27 cellular contexts compared by ENCODE assay signal in genomic region chr22:24008381-24009226, GRCh38. TPM values are rescaled to one million over a fixed set of nuclear protein-coding genes. Genes with fewer than 3 reads are reported as not detected.
A peak's percentile ranks its signal among the peaks of the same experiment; 100 is the strongest.
DNase-seq lines count a peak whose midpoint lies in the region; ATAC-seq, FAIRE-seq and TF ChIP-seq lines count a peak whose summit lies in the region.
"Had no signal": no experiment of that assay in that cellular context is flagged by ENCODE, and none has a peak within 500 bp of the region (broad histone marks: within the 10 kb centered on the region; RNA-seq: fewer than 3 reads in every experiment).

No MANE protein-coding gene starts in this region.

- H3K27ac Mint-ChIP-seq in neural crest cell (ENCODE audit: unreplicated experiment), result no peak overlapping the region
- H3K27ac Mint-ChIP-seq: CD8-positive, alpha-beta T cell had no signal

- POLR2A ChIA-PET in HepG2 (lab: Yijun Ruan, JAX), result interaction anchor here (1.0 to 2.5 kb wide), 6 partner anchors 11 to 152 kb away, joined by 3 to 17 read pairs (median 6); partner anchors contain the start of genes MIF and SLC2A11

- TF ChIP-seq POLR2A in HepG2 (IDR thresholded peaks at IDR 0.05; ENCODE audit: insufficient read depth in 1 of 2, low read depth in 2 of 2, low read length in 2 of 2) (peak in 1 of 2 experiments; percentile 23; a peak in 1 of 4 replicates), right lobe of liver (IDR thresholded peaks at IDR 0.05) (no peak), GM18505 (IDR thresholded peaks at IDR 0.05; ENCODE audit: borderline replicate concordance, extremely low read depth, insufficient read depth, insufficient read length) (no peak)

- H3K4me2 ChIP-seq in HepG2 (ENCODE audit: low read depth, low read length) (peak overlapping the region; percentile 86), smooth muscle cell (no peak overlapping the region)

- peaks cover 3% of the 10 kb centered on the region for H3K9me3 Mint-ChIP-seq in neural crest cell
- H3K9me3 Mint-ChIP-seq: CD8-positive, alpha-beta T cell; IgD-negative memory B cell had no signal

- H3K27ac ChIP-seq in HepG2 (ENCODE audit: extremely low read length, insufficient read depth, low read length), result peak overlapping the region; percentile 87
- H3K27ac ChIP-seq in right lobe of liver, result no peak overlapping the region
- H3K27ac ChIP-seq in smooth muscle cell (ENCODE audit: low read depth), result no peak overlapping the region
- H3K27ac ChIP-seq: SJCRH30 had no signal

- peak overlapping the region; percentile 5 for H3K4me3 Mint-ChIP-seq in neural crest cell
- H3K4me3 Mint-ChIP-seq: CD8-positive, alpha-beta T cell had no signal

- H3K9ac ChIP-seq in HepG2 (ENCODE audit: insufficient read depth, low read depth, low read length) (peak overlapping the region; percentile 73), smooth muscle cell (ENCODE audit: low read depth) (no peak overlapping the region)

- no peaks in the 10 kb centered on the region for H3K9me3 ChIP-seq in HepG2 (ENCODE audit: low read length)
- no peaks in the 10 kb centered on the region for H3K9me3 ChIP-seq in right lobe of liver
- H3K9me3 ChIP-seq in smooth muscle cell (replicated peaks; ENCODE audit: low read depth), result no peaks in the 10 kb centered on the region
- H3K9me3 ChIP-seq: SJCRH30 had no signal

- ATAC-seq in HepG2, result no peak; the same call in 2 of the 3 replicates
- no peak for ATAC-seq in right lobe of liver
- no peak for ATAC-seq in GM18505 (IDR thresholded peaks at IDR 0.05; ENCODE audit: unreplicated experiment)
- ATAC-seq: CD8-positive, alpha-beta T cell had no signal

- H3K27me3 ChIP-seq in HepG2 (ENCODE audit: control insufficient read depth in 1 of 2, insufficient read depth in 2 of 2, low read length in 2 of 2) (no peaks in the 10 kb centered on the region; a peak in 1 of 5 replicates), right lobe of liver (no peaks in the 10 kb centered on the region), smooth muscle cell (ENCODE audit: low read depth) (no peaks in the 10 kb centered on the region)
- H3K27me3 ChIP-seq: SJCRH30 had no signal

- peaks cover 37% of the 10 kb centered on the region for H3K4me1 Mint-ChIP-seq in neural crest cell

- H3K4me3 ChIP-seq in HepG2 (replicated peaks in 1 of 3; ENCODE audit: insufficient read depth in 1 of 3, low read depth in 2 of 3, low read length in 3 of 3) (peak overlapping the region; percentile 17 to 95 (median 24); a peak in 4 of 6 replicates), right lobe of liver (no peak overlapping the region), smooth muscle cell (no peak overlapping the region)
- H3K4me3 ChIP-seq: SJCRH30 had no signal

- no peaks in the 10 kb centered on the region for H3K36me3 Mint-ChIP-seq in neural crest cell (ENCODE audit: low read depth)
- H3K36me3 Mint-ChIP-seq: IgD-negative memory B cell had no signal

- peak; percentile 83 for DNase-seq in HepG2 (ENCODE audit: low spot score)
- no peak for DNase-seq in right lobe of liver
- no peak for DNase-seq in neural crest cell (ENCODE audit: low read depth, low spot score)
- no peak for DNase-seq in D341Med (ENCODE audit: low spot score)
- DNase-seq in smooth muscle cell (lab: John Stamatoyannopoulos, UW; ENCODE audit: unreplicated experiment), result no peak
- DNase-seq: AML-193; C1 segment of cervical spinal cord; Calu3; CD8-positive, alpha-beta T cell; Kasumi-1; NCI-H1417 treated with DMSO at 0.1 percent for 48 hours; NCI-H187; NCI-H446; NCI-H526 treated with DMSO at 0.1 percent for 48 hours; SJCRH30 had no signal

- peak; percentile 15 for FAIRE-seq in HepG2 (lab: Jason Lieb, UNC)
- FAIRE-seq: G401.6, GM12892, GM18507, HTR-8/SVneo, RCC 7860 had no signal

- intact Hi-C loops in HepG2 (cut with micrococcal nuclease; ENCODE audit: unreplicated experiment) (no loop called here), right lobe of liver (cut with DNase I) (no loop called here)

- H3K36me3 ChIP-seq in HepG2 (replicated peaks in 1 of 2; ENCODE audit: control insufficient read depth in 1 of 2, insufficient read depth in 2 of 2, low read length in 2 of 2), result no peaks in the 10 kb centered on the region
- no peaks in the 10 kb centered on the region for H3K36me3 ChIP-seq in right lobe of liver
- H3K36me3 ChIP-seq in smooth muscle cell (ENCODE audit: low read depth), result no peaks in the 10 kb centered on the region
- H3K36me3 ChIP-seq: SJCRH30 had no signal

- H3K27me3 Mint-ChIP-seq in neural crest cell (ENCODE audit: low read depth), result no peaks in the 10 kb centered on the region
- H3K27me3 Mint-ChIP-seq: IgD-negative memory B cell had no signal

- no peak for TF ChIP-seq CTCF in HepG2 (CRISPR knock-in tag; IDR thresholded peaks at IDR 0.05)
- no peak for TF ChIP-seq CTCF in right lobe of liver (IDR thresholded peaks at IDR 0.05)
- no peak for TF ChIP-seq CTCF in neural crest cell (conservative IDR thresholded peaks at IDR 0.05)
- no peak for TF ChIP-seq CTCF in smooth muscle cell (IDR thresholded peaks at IDR 0.05; ENCODE audit: borderline replicate concordance, insufficient read depth, poor library complexity, severe bottlenecking)

- CTCF ChIA-PET in HepG2 (lab: Yijun Ruan, JAX; ENCODE audit: low intra/inter-chr PET ratio, low total read pairs), result no interaction called here

- TF ChIP-seq RAD21 in HepG2 (CRISPR knock-in tag; IDR thresholded peaks at IDR 0.05), result no peak

- H3K79me2 ChIP-seq in HepG2 (ENCODE audit: insufficient read depth, low read length) (peaks cover 21% of the 10 kb centered on the region), smooth muscle cell (ENCODE audit: low read depth) (peaks cover 22% of the 10 kb centered on the region)

- no peaks in the 10 kb centered on the region; the same call in 1 of the 2 replicates for H4K20me1 ChIP-seq in HepG2 (ENCODE audit: insufficient read depth, low read length)
- H4K20me1 ChIP-seq in smooth muscle cell (ENCODE audit: low read depth), result peaks cover 8% of the 10 kb centered on the region

- in situ Hi-C loops in HepG2 (cut with HindIII; ENCODE audit: extremely low pct_ligation_motif_present, low pct_unique_long_range_greater_than_20kb), result loop anchor here (5.0 kb wide), 1 partner anchor 71 kb away; no protein-coding TSS in a partner anchor

- no TSS peak for BruUV-seq in HepG2 (replicated peaks; lab: Mats Ljungman, UMichigan)

- WGBS in HepG2 (ENCODE audit: low lambda C conversion rate), result 21% methylated on average over 6 of the region's 6 CpGs
- 78% methylated on average over 6 of the region's 6 CpGs for WGBS in right lobe of liver (ENCODE audit: insufficient coverage, low coverage, low lambda C conversion rate, missing lambda C conversion rate)
- 92% methylated on average over 6 of the region's 6 CpGs for WGBS in smooth muscle cell (ENCODE audit: low lambda C conversion rate)

- H3K4me1 ChIP-seq in HepG2 (ENCODE audit: insufficient read depth, low read length) (peaks cover 68% of the 10 kb centered on the region), right lobe of liver (peaks cover 0 to 7% (median 0%) of the 10 kb centered on the region in 4 donors), smooth muscle cell (ENCODE audit: low read depth) (peaks cover 12% of the 10 kb centered on the region)

- peaks cover 8% of the 10 kb centered on the region for H3F3A ChIP-seq in smooth muscle cell (ENCODE audit: low read depth)

- TF ChIP-seq EP300 in HepG2 (IDR thresholded peaks at IDR 0.05; ENCODE audit: low read depth in 2 of 2, low read length in 2 of 2), result peak in 1 of 2 experiments; percentile 55; a peak in 1 of 4 replicates
- no peak for TF ChIP-seq EP300 in HepG2 (CRISPR knock-in tag; IDR thresholded peaks at IDR 0.05; ENCODE audit: borderline replicate concordance)

- H2AFZ ChIP-seq in HepG2 (ENCODE audit: low read length) (peak overlapping the region; percentile 32), smooth muscle cell (ENCODE audit: low read depth) (no peak overlapping the region)

RNA-seq across cellular contexts. Expression of gene CABIN1, which starts 2.5 kb away (rescaled TPM):
- total RNA-seq in HepG2 (2016; rRNA removed; fragmentation: Illumina TruSeq; extraction: Trizol), result 51.3 and 61.3 TPM in 2 replicates
- 14.3 and 17.6 TPM in 2 replicates for total RNA-seq in HepG2 (2016; cell fraction: cytosol; rRNA removed; fragmentation: Illumina TruSeq; extraction: Trizol; ENCODE audit: low read depth)
- total RNA-seq in HepG2 (2016; cell fraction: insoluble cytoplasmic fraction; rRNA removed; fragmentation: Illumina TruSeq; extraction: Trizol), result 52.6 and 55.2 TPM in 2 replicates
- total RNA-seq in HepG2 (2016; cell fraction: membrane; rRNA removed; fragmentation: Illumina TruSeq; extraction: Trizol), result 20.5 and 20.9 TPM in 2 replicates
- 68.3 and 86.3 TPM in 2 replicates for total RNA-seq in HepG2 (2016; cell fraction: nucleus; rRNA removed; fragmentation: Illumina TruSeq; extraction: Trizol)
- polyA plus RNA-seq in HepG2 (2011; rRNA removed), result 10.2 and 12.0 TPM in 2 replicates
- polyA plus RNA-seq in HepG2 (2011; cell fraction: cytosol; rRNA removed), result 5.5 and 7.0 TPM in 2 replicates
- polyA plus RNA-seq in HepG2 (2011; cell fraction: nucleus; rRNA removed), result 68.4 and 82.0 TPM in 2 replicates
- polyA plus RNA-seq in HepG2 (2012), result 19.1 and 30.8 TPM in 2 replicates
- 3.8 and 4.8 TPM in 2 replicates for polyA plus RNA-seq in HepG2 (2016; cell fraction: cytosol; fragmentation: Illumina TruSeq; extraction: Trizol; ENCODE audit: low read depth)
- 30.8 and 43.5 TPM in 2 replicates for polyA plus RNA-seq in HepG2 (2016; cell fraction: insoluble cytoplasmic fraction; fragmentation: Illumina TruSeq; extraction: Trizol; ENCODE audit: low read depth)
- polyA plus RNA-seq in HepG2 (2016; cell fraction: membrane; fragmentation: Illumina TruSeq; extraction: Trizol; ENCODE audit: low read depth), result 8.6 and 10.2 TPM in 2 replicates
- polyA plus RNA-seq in HepG2 (2016; cell fraction: nucleus; fragmentation: Illumina TruSeq; extraction: Trizol; ENCODE audit: insufficient read depth, low read depth), result 146 and 156 TPM in 2 replicates
- polyA minus RNA-seq in HepG2 (2011; rRNA and poly(A)+ RNA removed; ENCODE audit: low replicate concordance), result 17.9 and 49.9 TPM in 2 replicates
- 22.2 and 23.7 TPM in 2 replicates for polyA minus RNA-seq in HepG2 (2011; cell fraction: cytosol; rRNA and poly(A)+ RNA removed)
- polyA minus RNA-seq in HepG2 (2011; cell fraction: nucleus; rRNA and poly(A)+ RNA removed), result 47.6 and 50.8 TPM in 2 replicates
- 10 to 100 TPM; 17.1 to 22.8 (median 19.2) TPM for total RNA-seq in right lobe of liver
- total RNA-seq in neural crest cell, result 80.8 and 81.8 TPM in 2 replicates
- 27.9 and 31.1 TPM in 2 replicates for total RNA-seq in smooth muscle cell
- 16.2 and 22.4 TPM in 2 replicates for polyA plus RNA-seq in smooth muscle cell

RNA-seq across cellular contexts. Expression of gene GSTT4, which starts 3.4 kb away (rescaled TPM):
- total RNA-seq in HepG2 (2016; rRNA removed; fragmentation: Illumina TruSeq; extraction: Trizol) (0.18 and 0.62 TPM in 2 replicates), right lobe of liver (not detected), neural crest cell (not detected in 2 replicates), smooth muscle cell (not detected in 2 replicates)
- total RNA-seq in HepG2 (2016; cell fraction: cytosol; rRNA removed; fragmentation: Illumina TruSeq; extraction: Trizol; ENCODE audit: low read depth), result 0.30 and 0.44 TPM in 2 replicates
- total RNA-seq in HepG2 (2016; cell fraction: insoluble cytoplasmic fraction; rRNA removed; fragmentation: Illumina TruSeq; extraction: Trizol), result 0.22 and 0.82 TPM in 2 replicates
- total RNA-seq in HepG2 (2016; cell fraction: membrane; rRNA removed; fragmentation: Illumina TruSeq; extraction: Trizol), result 0.62 and 0.77 TPM in 2 replicates
- 0.94 and 1.2 TPM in 2 replicates for total RNA-seq in HepG2 (2016; cell fraction: nucleus; rRNA removed; fragmentation: Illumina TruSeq; extraction: Trizol)
- polyA plus RNA-seq in HepG2 (2011; rRNA removed) (0.59 and 0.63 TPM in 2 replicates), smooth muscle cell (not detected in 2 replicates)
- 0.06 and 0.16 TPM in 2 replicates for polyA plus RNA-seq in HepG2 (2011; cell fraction: cytosol; rRNA removed)
- polyA plus RNA-seq in HepG2 (2011; cell fraction: nucleus; rRNA removed), result 2.4 and 3.5 TPM in 2 replicates
- 0.16 and 0.23 TPM in 2 replicates for polyA plus RNA-seq in HepG2 (2012)
- polyA plus RNA-seq in HepG2 (2016; cell fraction: cytosol; fragmentation: Illumina TruSeq; extraction: Trizol; ENCODE audit: low read depth), result 0.15 and 0.20 TPM in 2 replicates
- polyA plus RNA-seq in HepG2 (2016; cell fraction: insoluble cytoplasmic fraction; fragmentation: Illumina TruSeq; extraction: Trizol; ENCODE audit: low read depth), result not detected in 2 replicates
- 0.30 TPM in 1 of 2 replicates, not detected in the other for polyA plus RNA-seq in HepG2 (2016; cell fraction: membrane; fragmentation: Illumina TruSeq; extraction: Trizol; ENCODE audit: low read depth)
- 2.0 and 2.2 TPM in 2 replicates for polyA plus RNA-seq in HepG2 (2016; cell fraction: nucleus; fragmentation: Illumina TruSeq; extraction: Trizol; ENCODE audit: insufficient read depth, low read depth)
- 1.8 TPM in 1 of 2 replicates, not detected in the other for polyA minus RNA-seq in HepG2 (2011; rRNA and poly(A)+ RNA removed; ENCODE audit: low replicate concordance)
- not detected in 2 replicates for polyA minus RNA-seq in HepG2 (2011; cell fraction: cytosol; rRNA and poly(A)+ RNA removed)
- polyA minus RNA-seq in HepG2 (2011; cell fraction: nucleus; rRNA and poly(A)+ RNA removed), result 3.0 and 4.8 TPM in 2 replicates
- total RNA-seq: A172; Calu3; CD8-positive, alpha-beta T cell; Daoy; H4; MCF 10A; SJCRH30 had no signal
- polyA plus RNA-seq: AG04450, IgD-negative memory B cell had no signal

RNA-seq across cellular contexts. Expression of gene GSTT2, which starts 28.7 kb away (rescaled TPM):
- total RNA-seq in HepG2 (2016; rRNA removed; fragmentation: Illumina TruSeq; extraction: Trizol), result not detected in 2 replicates
- not detected in 2 replicates for total RNA-seq in HepG2 (2016; cell fraction: cytosol; rRNA removed; fragmentation: Illumina TruSeq; extraction: Trizol; ENCODE audit: low read depth)
- not detected in 2 replicates for total RNA-seq in HepG2 (2016; cell fraction: insoluble cytoplasmic fraction; rRNA removed; fragmentation: Illumina TruSeq; extraction: Trizol)
- total RNA-seq in HepG2 (2016; cell fraction: membrane; rRNA removed; fragmentation: Illumina TruSeq; extraction: Trizol), result not detected in 2 replicates
- total RNA-seq in HepG2 (2016; cell fraction: nucleus; rRNA removed; fragmentation: Illumina TruSeq; extraction: Trizol), result not detected in 2 replicates
- polyA plus RNA-seq in HepG2 (2011; rRNA removed), result not detected in 2 replicates
- polyA plus RNA-seq in HepG2 (2011; cell fraction: cytosol; rRNA removed), result not detected in 2 replicates
- polyA plus RNA-seq in HepG2 (2011; cell fraction: nucleus; rRNA removed), result 0.21 and 0.71 TPM in 2 replicates
- 0.21 TPM in 1 of 2 replicates, not detected in the other for polyA plus RNA-seq in HepG2 (2012)
- polyA plus RNA-seq in HepG2 (2016; cell fraction: cytosol; fragmentation: Illumina TruSeq; extraction: Trizol; ENCODE audit: low read depth), result not detected in 2 replicates
- polyA plus RNA-seq in HepG2 (2016; cell fraction: insoluble cytoplasmic fraction; fragmentation: Illumina TruSeq; extraction: Trizol; ENCODE audit: low read depth), result not detected in 2 replicates
- polyA plus RNA-seq in HepG2 (2016; cell fraction: membrane; fragmentation: Illumina TruSeq; extraction: Trizol; ENCODE audit: low read depth), result not detected in 2 replicates
- 0.45 TPM in 1 of 2 replicates, not detected in the other for polyA plus RNA-seq in HepG2 (2016; cell fraction: nucleus; fragmentation: Illumina TruSeq; extraction: Trizol; ENCODE audit: insufficient read depth, low read depth)
- not detected in 2 replicates for polyA minus RNA-seq in HepG2 (2011; rRNA and poly(A)+ RNA removed; ENCODE audit: low replicate concordance)
- not detected in 2 replicates for polyA minus RNA-seq in HepG2 (2011; cell fraction: cytosol; rRNA and poly(A)+ RNA removed)
- polyA minus RNA-seq in HepG2 (2011; cell fraction: nucleus; rRNA and poly(A)+ RNA removed), result not detected in 2 replicates
- total RNA-seq in right lobe of liver, result under 1 TPM in 1 of 6 experiments, not detected in 5; 0.76 TPM
- total RNA-seq in neural crest cell, result not detected in 2 replicates
- 3.1 TPM in 1 of 2 replicates, not detected in the other for total RNA-seq in smooth muscle cell
- polyA plus RNA-seq in smooth muscle cell, result 0.27 and 0.37 TPM in 2 replicates
- total RNA-seq: A172; CD8-positive, alpha-beta T cell; Daoy; MCF 10A had no signal
- polyA plus RNA-seq: IgD-negative memory B cell had no signal

RNA-seq across cellular contexts. Expression of gene DDT, which starts 34.4 kb away (rescaled TPM):
- total RNA-seq in HepG2 (2016; rRNA removed; fragmentation: Illumina TruSeq; extraction: Trizol) (120 and 143 TPM in 2 replicates), right lobe of liver (100 to 1,000 TPM; 198 to 587 (median 295) TPM), neural crest cell (72.3 and 74.0 TPM in 2 replicates), smooth muscle cell (54.7 and 57.8 TPM in 2 replicates)
- 60.4 and 70.3 TPM in 2 replicates for total RNA-seq in HepG2 (2016; cell fraction: cytosol; rRNA removed; fragmentation: Illumina TruSeq; extraction: Trizol; ENCODE audit: low read depth)
- 129 and 145 TPM in 2 replicates for total RNA-seq in HepG2 (2016; cell fraction: insoluble cytoplasmic fraction; rRNA removed; fragmentation: Illumina TruSeq; extraction: Trizol)
- total RNA-seq in HepG2 (2016; cell fraction: membrane; rRNA removed; fragmentation: Illumina TruSeq; extraction: Trizol), result 63.1 and 70.2 TPM in 2 replicates
- total RNA-seq in HepG2 (2016; cell fraction: nucleus; rRNA removed; fragmentation: Illumina TruSeq; extraction: Trizol), result 47.8 and 63.8 TPM in 2 replicates
- polyA plus RNA-seq in HepG2 (2011; rRNA removed) (159 and 181 TPM in 2 replicates), smooth muscle cell (115 and 119 TPM in 2 replicates)
- 124 and 244 TPM in 2 replicates for polyA plus RNA-seq in HepG2 (2011; cell fraction: cytosol; rRNA removed)
- polyA plus RNA-seq in HepG2 (2011; cell fraction: nucleus; rRNA removed), result 150 and 188 TPM in 2 replicates
- polyA plus RNA-seq in HepG2 (2012), result 66.3 and 104 TPM in 2 replicates
- 67.3 and 70.6 TPM in 2 replicates for polyA plus RNA-seq in HepG2 (2016; cell fraction: cytosol; fragmentation: Illumina TruSeq; extraction: Trizol; ENCODE audit: low read depth)
- polyA plus RNA-seq in HepG2 (2016; cell fraction: insoluble cytoplasmic fraction; fragmentation: Illumina TruSeq; extraction: Trizol; ENCODE audit: low read depth), result 125 and 141 TPM in 2 replicates
- polyA plus RNA-seq in HepG2 (2016; cell fraction: membrane; fragmentation: Illumina TruSeq; extraction: Trizol; ENCODE audit: low read depth), result 61.9 and 66.8 TPM in 2 replicates
- 98.1 and 122 TPM in 2 replicates for polyA plus RNA-seq in HepG2 (2016; cell fraction: nucleus; fragmentation: Illumina TruSeq; extraction: Trizol; ENCODE audit: insufficient read depth, low read depth)
- polyA minus RNA-seq in HepG2 (2011; rRNA and poly(A)+ RNA removed; ENCODE audit: low replicate concordance), result 36.0 and 80.8 TPM in 2 replicates
- polyA minus RNA-seq in HepG2 (2011; cell fraction: cytosol; rRNA and poly(A)+ RNA removed), result 35.0 and 38.4 TPM in 2 replicates
- polyA minus RNA-seq in HepG2 (2011; cell fraction: nucleus; rRNA and poly(A)+ RNA removed), result 27.8 and 28.0 TPM in 2 replicates

RNA-seq across cellular contexts. Expression of gene DDTL, which starts 41.9 kb away (rescaled TPM):
- total RNA-seq in HepG2 (2016; rRNA removed; fragmentation: Illumina TruSeq; extraction: Trizol), result 0.31 TPM in 1 of 2 replicates, not detected in the other
- 0.30 TPM in 1 of 2 replicates, not detected in the other for total RNA-seq in HepG2 (2016; cell fraction: cytosol; rRNA removed; fragmentation: Illumina TruSeq; extraction: Trizol; ENCODE audit: low read depth)
- total RNA-seq in HepG2 (2016; cell fraction: insoluble cytoplasmic fraction; rRNA removed; fragmentation: Illumina TruSeq; extraction: Trizol), result 0.13 and 0.26 TPM in 2 replicates
- total RNA-seq in HepG2 (2016; cell fraction: membrane; rRNA removed; fragmentation: Illumina TruSeq; extraction: Trizol), result 0.28 TPM in 1 of 2 replicates, not detected in the other
- 0.28 TPM in 1 of 2 replicates, not detected in the other for total RNA-seq in HepG2 (2016; cell fraction: nucleus; rRNA removed; fragmentation: Illumina TruSeq; extraction: Trizol)
- 0.07 TPM in 1 of 2 replicates, not detected in the other for polyA plus RNA-seq in HepG2 (2011; rRNA removed)
- polyA plus RNA-seq in HepG2 (2011; cell fraction: cytosol; rRNA removed), result not detected in 2 replicates
- polyA plus RNA-seq in HepG2 (2011; cell fraction: nucleus; rRNA removed), result 0.10 TPM in 1 of 2 replicates, not detected in the other
- polyA plus RNA-seq in HepG2 (2012), result 4.9 and 5.3 TPM in 2 replicates
- polyA plus RNA-seq in HepG2 (2016; cell fraction: cytosol; fragmentation: Illumina TruSeq; extraction: Trizol; ENCODE audit: low read depth), result 0.10 TPM in 1 of 2 replicates, not detected in the other
- polyA plus RNA-seq in HepG2 (2016; cell fraction: insoluble cytoplasmic fraction; fragmentation: Illumina TruSeq; extraction: Trizol; ENCODE audit: low read depth), result 0.23 TPM in 1 of 2 replicates, not detected in the other
- not detected in 2 replicates for polyA plus RNA-seq in HepG2 (2016; cell fraction: membrane; fragmentation: Illumina TruSeq; extraction: Trizol; ENCODE audit: low read depth)
- polyA plus RNA-seq in HepG2 (2016; cell fraction: nucleus; fragmentation: Illumina TruSeq; extraction: Trizol; ENCODE audit: insufficient read depth, low read depth), result not detected in 2 replicates
- 0.22 and 11.7 TPM in 2 replicates for polyA minus RNA-seq in HepG2 (2011; rRNA and poly(A)+ RNA removed; ENCODE audit: low replicate concordance)
- polyA minus RNA-seq in HepG2 (2011; cell fraction: cytosol; rRNA and poly(A)+ RNA removed), result not detected in 2 replicates
- polyA minus RNA-seq in HepG2 (2011; cell fraction: nucleus; rRNA and poly(A)+ RNA removed), result not detected in 2 replicates
- 1 to 10 TPM in 2 of 6 experiments, not detected in 4; 3.5 to 7.1 TPM for total RNA-seq in right lobe of liver
- not detected in 2 replicates for total RNA-seq in neural crest cell
- not detected in 2 replicates for total RNA-seq in smooth muscle cell
- 0.24 and 1.2 TPM in 2 replicates for polyA plus RNA-seq in smooth muscle cell
- total RNA-seq: CD8-positive, alpha-beta T cell had no signal

Comparison
In these comparisons a context has a peak if more than half of its experiments do, and no peak if none do; other contexts are left out.
1. H3K4me3 ChIP-seq: peak in HepG2 (3 of 3); none in right lobe of liver (0 of 3) and smooth muscle cell (single experiment).